In genomic region chrX:115348440-115349225, GRCh38 we compare ENCODE assay signal across 2 cellular contexts.
A peak's percentile ranks its signal among the peaks of the same experiment; 100 is the strongest.
TF ChIP-seq lines count a peak whose summit lies in the region.

No MANE protein-coding gene starts in this region.

TF ChIP-seq in WTC11, 78 proteins besides CTCF, POLR2A, EP300 and RAD21:
- TF ChIP-seq GABPB1 (CRISPR knock-in tag; IDR thresholded peaks at IDR 0.05) (0 out of 2 replicates have a peak, but pooled peaks have one; percentile 19), GTF2I (CRISPR knock-in tag; conservative IDR thresholded peaks at IDR 0.05) (no peak)
- TF ChIP-seq, protein P1, sequence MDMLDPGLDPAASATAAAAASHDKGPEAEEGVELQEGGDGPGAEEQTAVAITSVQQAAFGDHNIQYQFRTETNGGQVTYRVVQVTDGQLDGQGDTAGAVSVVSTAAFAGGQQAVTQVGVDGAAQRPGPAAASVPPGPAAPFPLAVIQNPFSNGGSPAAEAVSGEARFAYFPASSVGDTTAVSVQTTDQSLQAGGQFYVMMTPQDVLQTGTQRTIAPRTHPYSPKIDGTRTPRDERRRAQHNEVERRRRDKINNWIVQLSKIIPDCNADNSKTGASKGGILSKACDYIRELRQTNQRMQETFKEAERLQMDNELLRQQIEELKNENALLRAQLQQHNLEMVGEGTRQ (CRISPR knock-in tag; IDR thresholded peaks at IDR 0.05), result no peak

TF ChIP-seq in H1, 55 proteins besides CTCF, POLR2A, EP300 and RAD21:
- TF ChIP-seq SP1 (IDR thresholded peaks at IDR 0.05; ENCODE audit: low read depth, low read length), result no peak
- TF ChIP-seq POLR2AphosphoS5 (IDR thresholded peaks at IDR 0.05; ENCODE audit: low read depth, low read length), result no peak
- TF ChIP-seq RNF2 (IDR thresholded peaks at IDR 0.05; ENCODE audit: borderline replicate concordance, low read depth, low read length, missing control alignments, poor library complexity, severe bottlenecking), result no peak
- TF ChIP-seq SUZ12 (IDR thresholded peaks at IDR 0.05; ENCODE audit: low read length), result no peak
- TF ChIP-seq CBX8 (IDR thresholded peaks at IDR 0.05; ENCODE audit: borderline replicate concordance, low read depth, low read length), result no peak
- TF ChIP-seq TEAD4 (IDR thresholded peaks at IDR 0.05; ENCODE audit: low read depth, low read length), result no peak
- TF ChIP-seq, protein P2, sequence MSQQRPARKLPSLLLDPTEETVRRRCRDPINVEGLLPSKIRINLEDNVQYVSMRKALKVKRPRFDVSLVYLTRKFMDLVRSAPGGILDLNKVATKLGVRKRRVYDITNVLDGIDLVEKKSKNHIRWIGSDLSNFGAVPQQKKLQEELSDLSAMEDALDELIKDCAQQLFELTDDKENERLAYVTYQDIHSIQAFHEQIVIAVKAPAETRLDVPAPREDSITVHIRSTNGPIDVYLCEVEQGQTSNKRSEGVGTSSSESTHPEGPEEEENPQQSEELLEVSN (IDR thresholded peaks at IDR 0.05), result no peak
- TF ChIP-seq BACH1 (IDR thresholded peaks at IDR 0.05; ENCODE audit: low read length), result no peak
- TF ChIP-seq CREB1 (IDR thresholded peaks at IDR 0.05), result no peak
- TF ChIP-seq SAP30 (IDR thresholded peaks at IDR 0.05; ENCODE audit: insufficient read depth, insufficient replicate concordance, low read length), result no peak
- TF ChIP-seq CHD7 (IDR thresholded peaks at IDR 0.05; ENCODE audit: insufficient replicate concordance, low read length), result no peak
- TF ChIP-seq EGR1 (IDR thresholded peaks at IDR 0.05; ENCODE audit: borderline replicate concordance, low read depth, low read length), result no peak
- no peak for TF ChIP-seq JUN (IDR thresholded peaks at IDR 0.05; ENCODE audit: low read depth, low read length)
- TF ChIP-seq TCF12 (IDR thresholded peaks at IDR 0.05; ENCODE audit: low read depth, low read length), result no peak
- TF ChIP-seq TAF1 (IDR thresholded peaks at IDR 0.05; ENCODE audit: low read depth, low read length), result no peak
- TF ChIP-seq GABPA (IDR thresholded peaks at IDR 0.05; ENCODE audit: borderline replicate concordance, insufficient read depth, low read length), result no peak
